Comparison of ENCODE assay signal across 8 cellular contexts in the genomic region with DNA sequence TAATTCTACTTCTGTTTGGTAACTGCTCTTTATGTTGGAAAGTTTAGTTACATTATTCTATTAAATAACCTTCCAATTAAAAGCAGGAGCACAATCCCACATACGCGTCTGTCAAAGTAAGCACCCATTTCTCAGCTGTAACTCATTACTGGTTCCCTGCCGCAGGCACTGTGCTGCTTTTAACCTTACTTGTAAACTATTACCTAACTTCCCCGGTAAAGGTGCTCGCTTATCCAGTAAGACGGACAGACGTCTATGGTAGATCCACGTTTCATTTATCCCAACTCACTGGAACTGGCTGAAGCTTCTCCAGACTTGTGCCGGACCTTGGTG. TPM values are rescaled to one million over a fixed set of nuclear protein-coding genes. Genes with fewer than 3 reads are reported as not detected.
A peak's percentile ranks its signal among the peaks of the same experiment; 100 is the strongest.
DNase-seq lines count a peak whose midpoint lies in the region; ATAC-seq and TF ChIP-seq lines count a peak whose summit lies in the region.

No MANE protein-coding gene starts in this region.

- ATAC-seq in activated CD4-positive, alpha-beta T cell treated with anti-CD3 and anti-CD28 coated beads for 36 hours, result peak; percentile 22
- ATAC-seq in HG02981 (IDR thresholded peaks at IDR 0.05; ENCODE audit: unreplicated experiment), result peak; percentile 5

- CTCF ChIA-PET in activated CD4-positive, alpha-beta T cell treated with anti-CD3 and anti-CD28 coated beads for 36 hours (lab: Charles Lee), result interaction anchor here (0.5 to 2.4 kb wide), 14 partner anchors 9 to 1228 kb away, joined by 3 to 17 read pairs (median 3); no protein-coding TSS in a partner anchor
- CTCF ChIA-PET in activated CD4-positive, alpha-beta memory T cell treated with anti-CD3 and anti-CD28 coated beads for 36 hours (lab: Charles Lee), result interaction anchor here (0.8 to 3.1 kb wide), 6 partner anchors 9 to 281 kb away, joined by 3 to 17 read pairs (median 4); no protein-coding TSS in a partner anchor

- H3K27me3 ChIP-seq in iPS-15b (ENCODE audit: control insufficient read depth, insufficient read depth, low read length) (peaks cover 21% of the 10 kb centered on the region), subcutaneous abdominal adipose tissue (ENCODE audit: control insufficient read depth in 5 of 5, insufficient read depth in 4 of 5, low read length in 5 of 5) (no peaks in the 10 kb centered on the region)

- POLR2A ChIA-PET in activated CD4-positive, alpha-beta T cell treated with anti-CD3 and anti-CD28 coated beads for 36 hours (lab: Charles Lee), result interaction anchor here (1.5 kb wide), 1 partner anchor 91 kb away, joined by 4 read pairs; no protein-coding TSS in a partner anchor
- POLR2A ChIA-PET in activated CD4-positive, alpha-beta memory T cell treated with anti-CD3 and anti-CD28 coated beads for 36 hours (lab: Charles Lee), result interaction anchor here (1.6 kb wide), 1 partner anchor 41 kb away, joined by 3 read pairs; no protein-coding TSS in a partner anchor

- H3K9me3 Mint-ChIP-seq in activated CD4-positive, alpha-beta T cell treated with anti-CD3 and anti-CD28 coated beads for 36 hours (ENCODE audit: low read depth), result no peaks in the 10 kb centered on the region
- no peaks in the 10 kb centered on the region for H3K9me3 Mint-ChIP-seq in activated CD4-positive, alpha-beta memory T cell treated with anti-CD3 and anti-CD28 coated beads for 36 hours

- no peak overlapping the region for H3K9ac ChIP-seq in iPS-15b (ENCODE audit: low read depth, low read length)
- H3K9ac ChIP-seq in subcutaneous abdominal adipose tissue (ENCODE audit: low read length in 5 of 5), result peak overlapping the region in 4 of 5 donors; percentile 83 to 89 (median 88)

- H3K4me1 ChIP-seq in iPS-15b (ENCODE audit: control insufficient read depth, insufficient read depth, low read length), result no peaks in the 10 kb centered on the region
- peaks cover 0 to 29% (median 20%) of the 10 kb centered on the region in 5 donors for H3K4me1 ChIP-seq in subcutaneous abdominal adipose tissue (ENCODE audit: control insufficient read depth in 5 of 5, insufficient read depth in 5 of 5, low read length in 5 of 5)

- TF ChIP-seq POLR2A in erythroblast (IDR thresholded peaks at IDR 0.05; ENCODE audit: low read length), result no peak

- DNase-seq in activated CD4-positive, alpha-beta T cell treated with anti-CD3 and anti-CD28 coated beads for 36 hours, result no peak
- DNase-seq in activated CD4-positive, alpha-beta T cell treated with anti-CD3 and anti-CD28 coated beads for 4 hours, result no peak
- DNase-seq in activated CD4-positive, alpha-beta memory T cell treated with anti-CD3 and anti-CD28 coated beads for 36 hours, result no peak
- DNase-seq in DMS79 treated with DMSO at 0.1 percent for 48 hours (lab: John Stamatoyannopoulos, UW) (no peak), erythroblast (lab: John Stamatoyannopoulos, UW) (no peak)

- intact Hi-C loops in activated CD4-positive, alpha-beta T cell treated with anti-CD3 and anti-CD28 coated beads for 36 hours (cut with DNase I, micrococcal nuclease), result loop anchor here (5.0 to 10.0 kb wide), 2 partner anchors 37 to 1346 kb away; a partner anchor contains a TSS
- intact Hi-C loops in activated CD4-positive, alpha-beta memory T cell treated with anti-CD3 and anti-CD28 coated beads for 36 hours (cut with micrococcal nuclease), result loop anchor here (1.0 to 10.0 kb wide), 3 partner anchors 42 to 523 kb away; a partner anchor contains a TSS

- peak overlapping the region; percentile 0 for H3K27ac ChIP-seq in subcutaneous abdominal adipose tissue (ENCODE audit: low read depth, low read length)

- H3K9me3 ChIP-seq in iPS-15b (ENCODE audit: control insufficient read depth, insufficient read depth, low read length) (no peaks in the 10 kb centered on the region), subcutaneous abdominal adipose tissue (ENCODE audit: control insufficient read depth in 5 of 5, low read length in 5 of 5) (no peaks in the 10 kb centered on the region)

- H3K36me3 ChIP-seq in iPS-15b (ENCODE audit: control insufficient read depth, insufficient read depth, low read length) (no peaks in the 10 kb centered on the region), subcutaneous abdominal adipose tissue (ENCODE audit: control insufficient read depth in 5 of 5, insufficient read depth in 5 of 5, low read length in 5 of 5) (no peaks in the 10 kb centered on the region)

- H3K27ac Mint-ChIP-seq in activated CD4-positive, alpha-beta T cell treated with anti-CD3 and anti-CD28 coated beads for 36 hours, result peak overlapping the region; percentile 66
- peak overlapping the region; percentile 49 for H3K27ac Mint-ChIP-seq in activated CD4-positive, alpha-beta memory T cell treated with anti-CD3 and anti-CD28 coated beads for 36 hours

- H3K27me3 Mint-ChIP-seq in activated CD4-positive, alpha-beta T cell treated with anti-CD3 and anti-CD28 coated beads for 36 hours, result no peaks in the 10 kb centered on the region
- no peaks in the 10 kb centered on the region for H3K27me3 Mint-ChIP-seq in activated CD4-positive, alpha-beta memory T cell treated with anti-CD3 and anti-CD28 coated beads for 36 hours

- H3K4me3 Mint-ChIP-seq in activated CD4-positive, alpha-beta T cell treated with anti-CD3 and anti-CD28 coated beads for 36 hours, result peak overlapping the region; percentile 87
- peak overlapping the region; percentile 86 for H3K4me3 Mint-ChIP-seq in activated CD4-positive, alpha-beta memory T cell treated with anti-CD3 and anti-CD28 coated beads for 36 hours

- peaks cover 30% of the 10 kb centered on the region for H3K4me1 Mint-ChIP-seq in activated CD4-positive, alpha-beta T cell treated with anti-CD3 and anti-CD28 coated beads for 36 hours
- peaks cover 30% of the 10 kb centered on the region for H3K4me1 Mint-ChIP-seq in activated CD4-positive, alpha-beta memory T cell treated with anti-CD3 and anti-CD28 coated beads for 36 hours (ENCODE audit: low read depth)

- H3K4me3 ChIP-seq in iPS-15b (ENCODE audit: low read depth, low read length) (peak overlapping the region; percentile 88), subcutaneous abdominal adipose tissue (ENCODE audit: low read depth in 1 of 5, low read length in 5 of 5) (peak overlapping the region; percentile 73 to 97 (median 94))

- peaks cover 2% of the 10 kb centered on the region for H3K36me3 Mint-ChIP-seq in activated CD4-positive, alpha-beta T cell treated with anti-CD3 and anti-CD28 coated beads for 36 hours (ENCODE audit: low read depth)
- no peaks in the 10 kb centered on the region for H3K36me3 Mint-ChIP-seq in activated CD4-positive, alpha-beta memory T cell treated with anti-CD3 and anti-CD28 coated beads for 36 hours

RNA-seq across cellular contexts. Expression of a gene that starts 0.5 kb away (rescaled TPM):
- total RNA-seq in activated CD4-positive, alpha-beta T cell treated with anti-CD3 and anti-CD28 coated beads for 36 hours, result 1 to 10 TPM; 6.0 to 6.6 TPM
- 1 to 10 TPM; 8.5 to 8.8 TPM for total RNA-seq in activated CD4-positive, alpha-beta memory T cell treated with anti-CD3 and anti-CD28 coated beads for 36 hours

RNA-seq across cellular contexts. Expression of a gene that starts 41.5 kb away (rescaled TPM):
- total RNA-seq in activated CD4-positive, alpha-beta T cell treated with anti-CD3 and anti-CD28 coated beads for 36 hours, result under 1 TPM; 0.16 to 0.23 TPM
- under 1 TPM; 0.10 to 0.12 TPM for total RNA-seq in activated CD4-positive, alpha-beta memory T cell treated with anti-CD3 and anti-CD28 coated beads for 36 hours
